In the genomic region with DNA sequence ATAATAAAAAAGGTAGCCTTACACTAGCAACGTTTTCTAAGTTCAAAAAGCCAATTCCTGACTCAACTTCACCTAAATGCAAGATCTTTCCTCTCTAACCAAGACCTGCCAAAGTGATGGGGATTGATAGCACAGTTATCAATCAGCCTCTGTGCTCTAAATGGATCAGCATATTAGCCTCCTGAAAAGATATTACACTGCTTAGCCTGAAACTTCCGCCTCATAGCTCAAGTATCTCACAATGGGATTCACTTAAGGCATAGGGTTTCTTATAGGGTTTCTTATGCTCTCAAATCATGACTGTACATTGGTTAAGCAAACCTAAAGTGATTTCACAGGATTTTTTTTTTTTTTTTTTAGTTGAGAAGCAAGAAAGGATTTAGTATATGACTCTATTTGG, we compare ENCODE assay signal across 9 cellular contexts. TPM values are rescaled to one million over a fixed set of nuclear protein-coding genes. Genes with fewer than 3 reads are reported as not detected.
A peak's percentile ranks its signal among the peaks of the same experiment; 100 is the strongest.
DNase-seq lines count a peak whose midpoint lies in the region; ATAC-seq, FAIRE-seq and TF ChIP-seq lines count a peak whose summit lies in the region.
"Had no signal": no experiment of that assay in that cellular context is flagged by ENCODE, and none has a peak within 500 bp of the region (broad histone marks: within the 10 kb centered on the region; RNA-seq: fewer than 3 reads in every experiment).

No MANE protein-coding gene starts in this region.

- H2BK15ac ChIP-seq in H1 (ENCODE audit: low read length), result no peak overlapping the region

- H3K23ac ChIP-seq in H1 (ENCODE audit: insufficient read length), result no peak overlapping the region

- TF ChIP-seq RAD21 in H1 (IDR thresholded peaks at IDR 0.05 in 1 of 2, conservative IDR thresholded peaks at IDR 0.05 in 1 of 2; ENCODE audit: low read depth in 2 of 2, low read length in 2 of 2), result no peak

- H3K9ac ChIP-seq in Karpas-422 (ENCODE audit: low read length) (peak overlapping the region; percentile 66), H1 (replicated peaks in 1 of 4; ENCODE audit: extremely low read depth in 1 of 4, low read depth in 3 of 4, low read length in 3 of 4) (peak overlapping the region in 1 of 4 experiments; percentile 34; a peak in 1 of 7 replicates), smooth muscle cell (ENCODE audit: low read depth) (no peak overlapping the region)

- H4K20me1 ChIP-seq in Karpas-422 (ENCODE audit: insufficient read depth, low read depth, low read length) (no peaks in the 10 kb centered on the region), H1 (replicated peaks in 1 of 2; ENCODE audit: control insufficient read depth in 1 of 2, insufficient read depth in 2 of 2, low read length in 2 of 2) (no peaks in the 10 kb centered on the region), smooth muscle cell (ENCODE audit: low read depth) (no peaks in the 10 kb centered on the region)

- H3K27me3 ChIP-seq in Karpas-422 (ENCODE audit: low read length), result no peaks in the 10 kb centered on the region
- no peaks in the 10 kb centered on the region for H3K27me3 ChIP-seq in H1 (replicated peaks in 1 of 4; ENCODE audit: control insufficient read depth in 3 of 4, extremely low read depth in 1 of 4, insufficient read depth in 3 of 4, low read length in 3 of 4)
- no peaks in the 10 kb centered on the region for H3K27me3 ChIP-seq in smooth muscle cell (ENCODE audit: low read depth)

- H2AFZ ChIP-seq in Karpas-422 (ENCODE audit: low read length) (peak overlapping the region; percentile 100), H1 (ENCODE audit: low read length) (peak overlapping the region; percentile 63), smooth muscle cell (ENCODE audit: low read depth) (peak overlapping the region; percentile 99)

- peak; percentile 42 for DNase-seq in Karpas-422
- DNase-seq in H1 (ENCODE audit: low read depth in 1 of 2, low spot score in 2 of 2), result no peak
- DNase-seq in smooth muscle cell (lab: John Stamatoyannopoulos, UW; ENCODE audit: unreplicated experiment), result no peak
- no peak for DNase-seq in activated effector memory CD4-positive, alpha-beta T cell treated with Interleukin-2 at 50 U/mL for 16 hours
- no peak for DNase-seq in activated CD4-positive, alpha-beta T cell treated with anti-CD3 and anti-CD28 coated beads for 1 hour
- DNase-seq: activated CD8-positive, alpha-beta memory T cell treated with anti-CD3 and anti-CD28 coated beads, Interleukin-2, amount 50 U/mL, for 4 hours had no signal

- no peaks in the 10 kb centered on the region for H3K36me3 ChIP-seq in Karpas-422 (ENCODE audit: insufficient read depth, low read length)
- no peaks in the 10 kb centered on the region for H3K36me3 ChIP-seq in H1 (ENCODE audit: control insufficient read depth in 2 of 4, insufficient read depth in 4 of 4, low read length in 3 of 4)
- H3K36me3 ChIP-seq in smooth muscle cell (ENCODE audit: low read depth), result no peaks in the 10 kb centered on the region

- H2BK120ac ChIP-seq in H1 (replicated peaks; ENCODE audit: low read depth, low read length), result peak overlapping the region; percentile 91

- H3K23me2 ChIP-seq in H1 (ENCODE audit: low read depth, low read length), result no peaks in the 10 kb centered on the region

- no peak overlapping the region for H3K56ac ChIP-seq in H1 (replicated peaks; ENCODE audit: insufficient read length, low read depth, low read length)

- H3K14ac ChIP-seq in H1 (ENCODE audit: insufficient read length), result no peak overlapping the region

- CTCF ChIA-PET in H1 (lab: Charles Lee; ENCODE audit: partially characterized antibody), result interaction anchor here (0.6 to 1.2 kb wide), 3 partner anchors 37 to 464 kb away, joined by 3 read pairs; no protein-coding TSS in a partner anchor

- TF ChIP-seq EP300 in H1 (IDR thresholded peaks at IDR 0.05; ENCODE audit: borderline replicate concordance in 1 of 2, low read depth in 2 of 2, low read length in 2 of 2), result no peak

- H4K8ac ChIP-seq in H1 (ENCODE audit: extremely low read depth, insufficient read depth, low read length), result no peak overlapping the region

- no peak overlapping the region; the same call in 1 of the 2 replicates for H3K27ac ChIP-seq in Karpas-422 (ENCODE audit: low read length)
- H3K27ac ChIP-seq in H1 (ENCODE audit: low read depth, low read length), result no peak overlapping the region
- H3K27ac ChIP-seq in smooth muscle cell (ENCODE audit: low read depth), result peak overlapping the region; percentile 29

- no peaks in the 10 kb centered on the region for H3K9me2 ChIP-seq in Karpas-422 (replicated peaks; ENCODE audit: insufficient read depth, low read length)

- POLR2A ChIA-PET in H1 (lab: Charles Lee; ENCODE audit: partially characterized antibody), result no interaction called here

- H2BK12ac ChIP-seq in H1 (ENCODE audit: low read depth, low read length), result peak overlapping the region; percentile 64; the same call in 1 of the 2 replicates

- H3K9me3 ChIP-seq in Karpas-422 (ENCODE audit: low read length), result no peaks in the 10 kb centered on the region
- H3K9me3 ChIP-seq in H1 (ENCODE audit: insufficient read depth in 2 of 2, low read depth in 1 of 2, low read length in 1 of 2), result no peaks in the 10 kb centered on the region
- H3K9me3 ChIP-seq in smooth muscle cell (replicated peaks; ENCODE audit: low read depth), result no peaks in the 10 kb centered on the region

- peak overlapping the region; percentile 55 for H4K91ac ChIP-seq in H1 (replicated peaks; ENCODE audit: insufficient read length, low read length)

- H4K5ac ChIP-seq in H1 (ENCODE audit: insufficient read length, low read depth, low read length), result no peak overlapping the region

- H3K4me2 ChIP-seq in Karpas-422 (ENCODE audit: low read depth, low read length, poor library complexity, severe bottlenecking) (peak overlapping the region; percentile 88), H1 (ENCODE audit: insufficient read depth in 1 of 2, low read depth in 2 of 2, low read length in 2 of 2) (no peak overlapping the region; a peak in 1 of 4 replicates), smooth muscle cell (peak overlapping the region; percentile 95)

- no peak for TF ChIP-seq POLR2A in H1 (IDR thresholded peaks at IDR 0.05; ENCODE audit: control extremely low read depth in 1 of 2, low read depth in 2 of 2, low read length in 2 of 2)

- no peak overlapping the region for H3K4ac ChIP-seq in H1 (replicated peaks; ENCODE audit: insufficient read length, low read depth, low read length)

- no peak overlapping the region for H2AK5ac ChIP-seq in H1 (ENCODE audit: low read depth, low read length)

- ATAC-seq in GM19035 (IDR thresholded peaks at IDR 0.05; ENCODE audit: unreplicated experiment) (peak; percentile 24), GM21528 (IDR thresholded peaks at IDR 0.05; ENCODE audit: low FRiP score, unreplicated experiment) (no peak), HG03520 (IDR thresholded peaks at IDR 0.05; ENCODE audit: unreplicated experiment) (no peak)

- peaks cover 19% of the 10 kb centered on the region for H3K4me1 ChIP-seq in Karpas-422 (ENCODE audit: low read length)
- peaks cover 0 to 10% (median 7%) of the 10 kb centered on the region in 4 experiments; a peak in 3 of 7 replicates for H3K4me1 ChIP-seq in H1 (replicated peaks in 1 of 4; ENCODE audit: control insufficient read depth in 3 of 4, insufficient read depth in 4 of 4, low read length in 3 of 4)
- H3K4me1 ChIP-seq in smooth muscle cell (ENCODE audit: low read depth), result peaks cover 8% of the 10 kb centered on the region

- H3K4me3 ChIP-seq in Karpas-422 (ENCODE audit: low read length) (peak overlapping the region; percentile 70), H1 (ENCODE audit: extremely low read depth in 1 of 4, insufficient read depth in 2 of 4, low read depth in 3 of 4, low read length in 4 of 4) (no peak overlapping the region), smooth muscle cell (peak overlapping the region; percentile 74)

- peak overlapping the region; percentile 52; the same call in 1 of the 2 replicates for H2BK20ac ChIP-seq in H1 (ENCODE audit: low read length)

- WGBS in H1 (ENCODE audit: extremely low coverage in 1 of 2, insufficient coverage in 1 of 2, insufficient read length in 1 of 2, insufficient replicate concordance in 2 of 2, low coverage in 1 of 2, low lambda C conversion rate in 2 of 2, missing lambda C conversion rate in 1 of 2), 2 experiments, result 79% methylated on average over 2 of the region's 2 CpGs; no CpG with 5 or more reads in 1 of the 2 experiments
- WGBS in smooth muscle cell (ENCODE audit: low lambda C conversion rate), result 72% methylated on average over 2 of the region's 2 CpGs

- FAIRE-seq in H1 (lab: Jason Lieb, UNC), result no peak

- no peak for TF ChIP-seq CTCF in H1 (IDR thresholded peaks at IDR 0.05; ENCODE audit: control extremely low read depth in 1 of 3, insufficient read depth in 1 of 3, low read depth in 1 of 3, low read length in 3 of 3)
- no peak for TF ChIP-seq CTCF in smooth muscle cell (IDR thresholded peaks at IDR 0.05; ENCODE audit: borderline replicate concordance, insufficient read depth, poor library complexity, severe bottlenecking)

- no peaks in the 10 kb centered on the region for H3K79me1 ChIP-seq in H1 (ENCODE audit: low read depth, low read length)

- no peak overlapping the region; the same call in 1 of the 2 replicates for H2BK5ac ChIP-seq in H1 (ENCODE audit: low read depth, low read length)

- 0 out of 2 replicates have a peak overlapping the region, but pooled peaks have one; percentile 62 for H3K18ac ChIP-seq in H1 (ENCODE audit: extremely low read depth, low read length)

- H3K79me2 ChIP-seq in Karpas-422 (ENCODE audit: low read length), result no peaks in the 10 kb centered on the region
- no peaks in the 10 kb centered on the region for H3K79me2 ChIP-seq in H1 (ENCODE audit: control insufficient read depth in 1 of 2, insufficient read depth in 2 of 2, low read length in 2 of 2)
- no peaks in the 10 kb centered on the region for H3K79me2 ChIP-seq in smooth muscle cell (ENCODE audit: low read depth)

- no peaks in the 10 kb centered on the region for H3F3A ChIP-seq in smooth muscle cell (ENCODE audit: low read depth)

TF ChIP-seq in H1, 55 proteins besides CTCF, POLR2A, EP300 and RAD21:
- TF ChIP-seq RNF2 (IDR thresholded peaks at IDR 0.05; ENCODE audit: borderline replicate concordance, low read depth, low read length, missing control alignments, poor library complexity, severe bottlenecking), result no peak
- no peak for TF ChIP-seq YY1 (IDR thresholded peaks at IDR 0.05; ENCODE audit: low read depth, low read length)

RNA-seq across cellular contexts. Expression of gene SLC9A9, which starts 0.4 kb away (rescaled TPM):
- total RNA-seq in Karpas-422 (2014; rRNA removed; shearing (Covaris generic); ENCODE audit: low replicate concordance), result 2.2 and 2.3 TPM in 2 replicates
- 1.1 and 1.5 TPM in 2 replicates for total RNA-seq in H1 (2021; fragmentation: NEBNext Ultra II Directional; extraction: Animal tissue kit (Norgen Biotek cat#: 25700))
- polyA plus RNA-seq in H1 (2011; rRNA removed) (0.36 and 0.48 TPM in 2 replicates), smooth muscle cell (4.0 and 5.2 TPM in 2 replicates)
- polyA plus RNA-seq in H1 (2011; cell fraction: cytosol; rRNA removed), result 0.50 TPM
- polyA plus RNA-seq in H1 (2011; cell fraction: nucleus; rRNA removed), result 1.4 TPM
- 0.43 to 1.1 TPM (median 0.51 TPM) in 4 replicates for polyA plus RNA-seq in H1 (2012, experiment 1 of 2)
- polyA plus RNA-seq in H1 (2012, experiment 2 of 2), result 0.05 TPM
- polyA plus RNA-seq in H1 (2013, experiment 1 of 2), result 1.7 TPM
- polyA plus RNA-seq in H1 (2013, experiment 2 of 2), result 1.5 TPM
- 2.8 and 3.6 TPM in 2 replicates for polyA minus RNA-seq in H1 (2011; rRNA and poly(A)+ RNA removed)
- polyA minus RNA-seq in H1 (2011; cell fraction: cytosol; rRNA and poly(A)+ RNA removed), result 0.51 TPM
- polyA minus RNA-seq in H1 (2011; cell fraction: nucleus; rRNA and poly(A)+ RNA removed), result 5.3 TPM
- total RNA-seq in smooth muscle cell, result 6.2 and 8.9 TPM in 2 replicates

Comparison
In these comparisons a context has a peak if more than half of its experiments do, and no peak if none do; other contexts are left out.
1. H3K4me2 ChIP-seq: peak in Karpas-422 (single experiment) and smooth muscle cell (single experiment); none in H1 (0 of 2).
2. H3K4me3 ChIP-seq: peak in Karpas-422 (single experiment) and smooth muscle cell (single experiment); none in H1 (0 of 4).
3. Peak in every context shown above with its lines, with median percentiles within 50 percentile points of each other: H2AFZ ChIP-seq.